1 cellular context compared by ENCODE assay signal in genomic region chr12:121828826-121829225, GRCh38.
TF ChIP-seq lines count a peak whose summit lies in the region.

No MANE protein-coding gene starts in this region.

TF ChIP-seq in GM23338, 12 proteins besides CTCF, POLR2A, EP300 and RAD21:
- TF ChIP-seq EZH2phosphoT487 (IDR thresholded peaks at IDR 0.05; ENCODE audit: unreplicated experiment) = no peak
- TF ChIP-seq NANOG (IDR thresholded peaks at IDR 0.05; ENCODE audit: borderline replicate concordance) = no peak
- TF ChIP-seq ETS1 (IDR thresholded peaks at IDR 0.05) = no peak
- TF ChIP-seq, protein P1, sequence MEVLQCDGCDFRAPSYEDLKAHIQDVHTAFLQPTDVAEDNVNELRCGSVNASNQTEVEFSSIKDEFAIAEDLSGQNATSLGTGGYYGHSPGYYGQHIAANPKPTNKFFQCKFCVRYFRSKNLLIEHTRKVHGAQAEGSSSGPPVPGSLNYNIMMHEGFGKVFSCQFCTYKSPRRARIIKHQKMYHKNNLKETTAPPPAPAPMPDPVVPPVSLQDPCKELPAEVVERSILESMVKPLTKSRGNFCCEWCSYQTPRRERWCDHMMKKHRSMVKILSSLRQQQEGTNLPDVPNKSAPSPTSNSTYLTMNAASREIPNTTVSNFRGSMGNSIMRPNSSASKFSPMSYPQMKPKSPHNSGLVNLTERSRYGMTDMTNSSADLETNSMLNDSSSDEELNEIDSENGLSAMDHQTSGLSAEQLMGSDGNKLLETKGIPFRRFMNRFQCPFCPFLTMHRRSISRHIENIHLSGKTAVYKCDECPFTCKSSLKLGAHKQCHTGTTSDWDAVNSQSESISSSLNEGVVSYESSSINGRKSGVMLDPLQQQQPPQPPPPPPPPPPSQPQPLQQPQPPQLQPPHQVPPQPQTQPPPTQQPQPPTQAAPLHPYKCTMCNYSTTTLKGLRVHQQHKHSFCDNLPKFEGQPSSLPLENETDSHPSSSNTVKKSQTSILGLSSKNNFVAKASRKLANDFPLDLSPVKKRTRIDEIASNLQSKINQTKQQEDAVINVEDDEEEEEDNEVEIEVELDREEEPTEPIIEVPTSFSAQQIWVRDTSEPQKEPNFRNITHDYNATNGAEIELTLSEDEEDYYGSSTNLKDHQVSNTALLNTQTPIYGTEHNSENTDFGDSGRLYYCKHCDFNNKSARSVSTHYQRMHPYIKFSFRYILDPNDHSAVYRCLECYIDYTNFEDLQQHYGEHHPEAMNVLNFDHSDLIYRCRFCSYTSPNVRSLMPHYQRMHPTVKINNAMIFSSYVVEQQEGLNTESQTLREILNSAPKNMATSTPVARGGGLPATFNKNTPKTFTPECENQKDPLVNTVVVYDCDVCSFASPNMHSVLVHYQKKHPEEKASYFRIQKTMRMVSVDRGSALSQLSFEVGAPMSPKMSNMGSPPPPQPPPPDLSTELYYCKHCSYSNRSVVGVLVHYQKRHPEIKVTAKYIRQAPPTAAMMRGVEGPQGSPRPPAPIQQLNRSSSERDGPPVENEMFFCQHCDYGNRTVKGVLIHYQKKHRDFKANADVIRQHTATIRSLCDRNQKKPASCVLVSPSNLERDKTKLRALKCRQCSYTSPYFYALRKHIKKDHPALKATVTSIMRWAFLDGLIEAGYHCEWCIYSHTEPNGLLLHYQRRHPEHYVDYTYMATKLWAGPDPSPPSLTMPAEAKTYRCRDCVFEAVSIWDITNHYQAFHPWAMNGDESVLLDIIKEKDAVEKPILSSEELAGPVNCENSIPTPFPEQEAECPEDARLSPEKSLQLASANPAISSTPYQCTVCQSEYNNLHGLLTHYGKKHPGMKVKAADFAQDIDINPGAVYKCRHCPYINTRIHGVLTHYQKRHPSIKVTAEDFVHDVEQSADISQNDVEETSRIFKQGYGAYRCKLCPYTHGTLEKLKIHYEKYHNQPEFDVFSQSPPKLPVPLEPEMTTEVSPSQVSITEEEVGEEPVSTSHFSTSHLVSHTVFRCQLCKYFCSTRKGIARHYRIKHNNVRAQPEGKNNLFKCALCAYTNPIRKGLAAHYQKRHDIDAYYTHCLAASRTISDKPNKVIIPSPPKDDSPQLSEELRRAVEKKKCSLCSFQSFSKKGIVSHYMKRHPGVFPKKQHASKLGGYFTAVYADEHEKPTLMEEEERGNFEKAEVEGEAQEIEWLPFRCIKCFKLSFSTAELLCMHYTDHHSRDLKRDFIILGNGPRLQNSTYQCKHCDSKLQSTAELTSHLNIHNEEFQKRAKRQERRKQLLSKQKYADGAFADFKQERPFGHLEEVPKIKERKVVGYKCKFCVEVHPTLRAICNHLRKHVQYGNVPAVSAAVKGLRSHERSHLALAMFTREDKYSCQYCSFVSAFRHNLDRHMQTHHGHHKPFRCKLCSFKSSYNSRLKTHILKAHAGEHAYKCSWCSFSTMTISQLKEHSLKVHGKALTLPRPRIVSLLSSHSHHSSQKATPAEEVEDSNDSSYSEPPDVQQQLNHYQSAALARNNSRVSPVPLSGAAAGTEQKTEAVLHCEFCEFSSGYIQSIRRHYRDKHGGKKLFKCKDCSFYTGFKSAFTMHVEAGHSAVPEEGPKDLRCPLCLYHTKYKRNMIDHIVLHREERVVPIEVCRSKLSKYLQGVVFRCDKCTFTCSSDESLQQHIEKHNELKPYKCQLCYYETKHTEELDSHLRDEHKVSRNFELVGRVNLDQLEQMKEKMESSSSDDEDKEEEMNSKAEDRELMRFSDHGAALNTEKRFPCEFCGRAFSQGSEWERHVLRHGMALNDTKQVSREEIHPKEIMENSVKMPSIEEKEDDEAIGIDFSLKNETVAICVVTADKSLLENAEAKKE (CRISPR knock-in tag; IDR thresholded peaks at IDR 0.05) = no peak
- TF ChIP-seq EZH2 (IDR thresholded peaks at IDR 0.05; ENCODE audit: low read depth, unreplicated experiment) = no peak
- TF ChIP-seq REST (IDR thresholded peaks at IDR 0.05; ENCODE audit: unreplicated experiment) = no peak
- no peak for TF ChIP-seq CREB1 (CRISPR knock-in tag; IDR thresholded peaks at IDR 0.05; ENCODE audit: low read depth)
- no peak for TF ChIP-seq POLR2AphosphoS5 (IDR thresholded peaks at IDR 0.05; ENCODE audit: low read depth)
- TF ChIP-seq ZNF331 (CRISPR knock-in tag; IDR thresholded peaks at IDR 0.05; ENCODE audit: low read depth) = no peak
- TF ChIP-seq JUNB (IDR thresholded peaks at IDR 0.05; ENCODE audit: unreplicated experiment) = no peak
- no peak for TF ChIP-seq ZNF114 (CRISPR knock-in tag; IDR thresholded peaks at IDR 0.05)
